ENCODE assay signal across 11 cellular contexts in the genomic region with DNA sequence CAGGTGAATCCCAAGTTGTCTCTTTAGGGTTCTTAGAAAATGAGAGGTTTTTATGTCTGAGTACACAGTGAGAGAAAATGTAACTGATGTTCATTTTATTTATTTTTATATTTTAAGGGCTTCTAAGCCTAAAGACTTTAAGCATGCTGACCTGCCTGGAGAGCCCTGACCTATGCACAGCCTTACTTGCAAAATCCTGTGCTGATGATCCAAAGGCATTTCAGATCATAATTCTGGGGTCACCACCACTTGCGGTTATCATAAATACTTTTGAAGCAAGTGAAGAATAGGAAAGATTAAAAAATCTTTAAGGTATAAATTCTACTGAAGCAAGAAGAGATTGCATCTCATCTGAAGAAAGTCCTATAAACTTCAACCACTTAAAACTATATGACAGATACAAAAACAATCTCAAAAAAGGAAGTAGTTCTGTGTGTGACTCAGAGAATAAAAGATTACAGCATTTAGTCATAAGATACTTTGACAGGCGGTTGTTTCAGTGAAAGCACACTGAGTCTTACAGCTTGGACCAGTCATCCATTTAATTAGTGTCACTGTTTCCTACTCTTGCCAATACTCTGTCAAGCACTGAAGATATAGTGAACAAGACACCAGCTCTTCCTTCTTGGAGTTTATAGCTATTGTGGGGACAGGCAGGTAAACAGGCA.
DNase-seq lines count a peak whose midpoint lies in the region; ATAC-seq and TF ChIP-seq lines count a peak whose summit lies in the region.
"Had no signal": no experiment of that assay in that cellular context is flagged by ENCODE, and none has a peak within 500 bp of the region (broad histone marks: within the 10 kb centered on the region; RNA-seq: fewer than 3 reads in every experiment).

No MANE protein-coding gene starts in this region.

- H3K4me3 Mint-ChIP-seq in stimulated activated naive B cell treated with anti-CD40 and anti-IgM and Interleukin-4, amounts not matched to agents 10 μg/mL and 1 μg/mL and 100 μg/mL, for 72 hours: no peak overlapping the region
- H3K4me3 Mint-ChIP-seq: central memory CD8-positive, alpha-beta T cell had no signal

- peak; percentile 85 to 94 for ATAC-seq in activated CD4-positive, CD25-positive, alpha-beta regulatory T cell treated with anti-CD3 and anti-CD28 coated beads, Interleukin-2, amount 50 U/mL, for 24 hours
- ATAC-seq in stimulated activated naive B cell treated with anti-CD40 and anti-IgM and Interleukin-4, amounts not matched to agents 10 μg/mL and 1 μg/mL and 100 μg/mL, for 72 hours (replicated peaks): peak; percentile 81 to 93
- no peak for ATAC-seq in HG03354 (IDR thresholded peaks at IDR 0.05; ENCODE audit: poor library complexity, severe bottlenecking, unreplicated experiment)

- no peak for DNase-seq in activated CD4-positive, CD25-positive, alpha-beta regulatory T cell (lab: John Stamatoyannopoulos, UW)
- DNase-seq in RKO (ENCODE audit: low spot score) (peak; percentile 98), fibroblast of mammary gland (ENCODE audit: low read depth) (peak; percentile 90), GM19240 (ENCODE audit: insufficient read length, low spot score) (no peak), SHP77 treated with DMSO at 0.1 percent for 48 hours (lab: John Stamatoyannopoulos, UW) (no peak)
- no peak for DNase-seq in stimulated activated naive B cell treated with anti-CD40 and anti-IgM and Interleukin-4, amounts not matched to agents 10 μg/mL and 1 μg/mL and 100 μg/mL, for 72 hours
- DNase-seq: NCI-H1417 had no signal

- peaks cover 3 to 6% of the 10 kb centered on the region in 2 donors for H3K4me1 Mint-ChIP-seq in stimulated activated naive B cell treated with anti-CD40 and anti-IgM and Interleukin-4, amounts not matched to agents 10 μg/mL and 1 μg/mL and 100 μg/mL, for 72 hours
- H3K4me1 Mint-ChIP-seq: central memory CD8-positive, alpha-beta T cell had no signal

- H3K4me3 ChIP-seq in fibroblast of mammary gland (ENCODE audit: control insufficient read depth, low read depth, low read length): no peak overlapping the region
- H3K4me3 ChIP-seq: lung had no signal

- no peak for TF ChIP-seq CTCF in fibroblast of mammary gland (conservative IDR thresholded peaks at IDR 0.05; ENCODE audit: control insufficient read depth, insufficient read depth, low read depth, low read length)

- no peaks in the 10 kb centered on the region for H3K36me3 Mint-ChIP-seq in stimulated activated naive B cell treated with anti-CD40 and anti-IgM and Interleukin-4, amounts not matched to agents 10 μg/mL and 1 μg/mL and 100 μg/mL, for 72 hours

- peaks cover 0 to 16% of the 10 kb centered on the region in 2 donors for H3K27me3 Mint-ChIP-seq in stimulated activated naive B cell treated with anti-CD40 and anti-IgM and Interleukin-4, amounts not matched to agents 10 μg/mL and 1 μg/mL and 100 μg/mL, for 72 hours
- H3K27me3 Mint-ChIP-seq: central memory CD8-positive, alpha-beta T cell had no signal

- peaks cover 0 to 2% of the 10 kb centered on the region in 2 donors for H3K9me3 Mint-ChIP-seq in stimulated activated naive B cell treated with anti-CD40 and anti-IgM and Interleukin-4, amounts not matched to agents 10 μg/mL and 1 μg/mL and 100 μg/mL, for 72 hours
- H3K9me3 Mint-ChIP-seq: central memory CD8-positive, alpha-beta T cell had no signal

- H3K27ac Mint-ChIP-seq in stimulated activated naive B cell treated with anti-CD40 and anti-IgM and Interleukin-4, amounts not matched to agents 10 μg/mL and 1 μg/mL and 100 μg/mL, for 72 hours: no peak overlapping the region

Comparison
In these comparisons a context has a peak if more than half of its experiments do, and no peak if none do; other contexts are left out.
1. DNase-seq: peak in RKO (single experiment) and fibroblast of mammary gland (single experiment); none in activated CD4-positive, CD25-positive, alpha-beta regulatory T cell (0 of 4), stimulated activated naive B cell treated with anti-CD40 and anti-IgM and Interleukin-4, amounts not matched to agents 10 μg/mL and 1 μg/mL and 100 μg/mL, for 72 hours (single experiment), GM19240 (single experiment) and SHP77 treated with DMSO at 0.1 percent for 48 hours (single experiment).